In genomic region chr1:58939146-58939545, GRCh38 we compare ENCODE assay signal across 26 cellular contexts.
"Had no signal": no experiment of that assay in that cellular context is flagged by ENCODE, and none has a peak within 500 bp of the region (broad histone marks: within the 10 kb centered on the region; RNA-seq: fewer than 3 reads in every experiment).

No MANE protein-coding gene starts in this region.

- H3K4me3 ChIP-seq: left ventricle myocardium inferior, mucosa of descending colon, pancreas, prostate gland, skin epidermis, suprapubic skin, thoracic aorta, tibial artery, upper lobe of right lung, uterus had no signal

- FAIRE-seq: islet of Langerhans, kidney, pancreas had no signal

- ATAC-seq: mucosa of descending colon; naive thymus-derived CD8-positive, alpha-beta T cell; pancreas; right cardiac atrium; sciatic nerve; upper lobe of right lung had no signal

- DNase-seq: hypothalamus; immature natural killer cell; kidney; left ventricle myocardium inferior; midbrain; mucosa of descending colon; naive thymus-derived CD8-positive, alpha-beta T cell; nucleus accumbens; pancreas; posterior cingulate gyrus; retina; right cardiac atrium; stimulated activated CD4-positive, alpha-beta T cell treated with anti-CD3 and anti-CD28 coated beads, Interleukin-12 subunit alpha, Interleukin-12 subunit beta, amount 100 ng/mL, for 4 hours; stimulated activated CD4-positive, alpha-beta T cell treated with anti-CD3 and anti-CD28 coated beads, Interleukin-15, amount 100 ng/mL, for 24 hours; stimulated activated CD4-positive, alpha-beta T cell treated with anti-CD3 and anti-CD28 coated beads, Interleukin-2, amount 100 ng/mL, for 24 hours; stimulated activated CD4-positive, alpha-beta T cell treated with anti-CD3 and anti-CD28 coated beads, Interleukin-4, amount 100 ng/mL, for 1 hour; stimulated activated naive CD4-positive, alpha-beta T cell; tibial artery; upper lobe of right lung; uterus had no signal
